ENCODE assay signal across 11 cellular contexts in the genomic region with DNA sequence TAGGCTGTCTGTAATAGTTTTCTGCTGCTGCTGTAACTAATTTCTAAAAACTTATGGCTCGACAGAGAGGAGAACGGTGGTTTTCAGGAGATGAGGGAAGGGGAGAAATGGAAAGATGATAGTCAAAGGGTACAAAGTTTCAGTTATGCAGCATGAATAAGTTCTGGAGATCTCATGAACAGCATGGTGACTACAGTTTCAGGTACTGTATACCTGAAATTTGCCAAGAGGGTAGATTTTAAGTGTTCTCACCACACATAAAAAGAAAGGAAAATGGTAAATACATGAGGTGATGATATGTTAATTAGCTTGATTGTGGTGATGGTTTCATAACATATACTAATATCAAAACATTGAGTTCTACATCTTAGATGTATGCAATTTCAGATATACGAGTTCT. TPM values are rescaled to one million over a fixed set of nuclear protein-coding genes. Genes with fewer than 3 reads are reported as not detected.
"Had no signal": no experiment of that assay in that cellular context is flagged by ENCODE, and none has a peak within 500 bp of the region (broad histone marks: within the 10 kb centered on the region; RNA-seq: fewer than 3 reads in every experiment).

No MANE protein-coding gene starts in this region.

- ATAC-seq: HCT116, HepG2 had no signal

- H3K36me3 ChIP-seq: HAP-1 had no signal

- H3K27ac ChIP-seq: GM23248, HL-60 had no signal

- H3K4me1 ChIP-seq: HAP-1 had no signal

- DNase-seq: GM23248, GOT3, H7, HFFc6 had no signal

- H3K36me3 Mint-ChIP-seq: IgD-negative memory B cell had no signal

- H3K9me3 ChIP-seq: HAP-1 had no signal

- H3K4me3 Mint-ChIP-seq: HFFc6, IgD-negative memory B cell had no signal

- H3K27ac Mint-ChIP-seq: HFFc6, IgD-negative memory B cell had no signal

- H3K4me3 ChIP-seq: GM23248, HAP-1 had no signal

RNA-seq across cellular contexts. Expression of gene DRD5, which starts 34.9 kb away (rescaled TPM):
- total RNA-seq: GM23248, H4, H7, HepG2, HFFc6, HT1080 had no signal
- polyA plus RNA-seq: GM23248, HepG2, IgD-negative memory B cell had no signal
